Comparison of ENCODE assay signal across 23 cellular contexts in the genomic region with DNA sequence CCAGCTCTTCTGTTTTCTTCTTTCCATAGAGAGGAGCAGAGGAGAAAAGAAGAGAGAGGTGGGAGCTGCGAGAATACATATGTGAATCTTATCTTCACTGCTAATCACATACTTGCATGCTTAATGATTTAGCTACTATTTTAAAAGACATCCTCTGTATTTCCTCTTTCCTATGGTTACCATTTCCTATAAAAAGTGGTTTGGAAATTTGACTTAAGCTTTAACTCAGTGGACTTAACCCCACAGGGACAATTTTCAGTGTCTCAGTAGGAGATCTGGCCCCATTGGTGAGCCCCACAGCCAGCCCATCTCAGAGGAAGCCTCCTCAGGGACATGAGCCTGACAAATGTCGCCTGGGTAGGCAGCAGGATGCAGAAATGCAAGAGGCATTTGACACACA.
"Had no signal": no experiment of that assay in that cellular context is flagged by ENCODE, and none has a peak within 500 bp of the region (broad histone marks: within the 10 kb centered on the region; RNA-seq: fewer than 3 reads in every experiment).

No MANE protein-coding gene starts in this region.

- H3K4me1 ChIP-seq: colonic mucosa, foreskin keratinocyte, thyroid gland had no signal

- H3K4me3 Mint-ChIP-seq: natural killer cell; neural progenitor cell; stimulated activated effector memory CD8-positive, alpha-beta T cell treated with anti-CD3 and anti-CD28 coated beads, Interleukin-12 subunit alpha, Interleukin-12 subunit beta, amount 100 ng/mL, for 72 hours; type B pancreatic cell had no signal

- H3K27ac Mint-ChIP-seq: natural killer cell; neural progenitor cell; progenitor cell of endocrine pancreas; stimulated activated effector memory CD8-positive, alpha-beta T cell treated with anti-CD3 and anti-CD28 coated beads, Interleukin-12 subunit alpha, Interleukin-12 subunit beta, amount 100 ng/mL, for 72 hours; type B pancreatic cell had no signal

- H3K27ac ChIP-seq: colonic mucosa, foreskin keratinocyte, heart left ventricle, neural progenitor cell, ovary, suprapubic skin, thyroid gland, uterus had no signal

- H3K36me3 Mint-ChIP-seq: natural killer cell; neural progenitor cell; stimulated activated effector memory CD8-positive, alpha-beta T cell treated with anti-CD3 and anti-CD28 coated beads, Interleukin-12 subunit alpha, Interleukin-12 subunit beta, amount 100 ng/mL, for 72 hours; type B pancreatic cell had no signal

- H3K4me1 Mint-ChIP-seq: natural killer cell; stimulated activated effector memory CD8-positive, alpha-beta T cell treated with anti-CD3 and anti-CD28 coated beads, Interleukin-12 subunit alpha, Interleukin-12 subunit beta, amount 100 ng/mL, for 72 hours had no signal

- H3K9me3 Mint-ChIP-seq: natural killer cell; stimulated activated effector memory CD8-positive, alpha-beta T cell treated with anti-CD3 and anti-CD28 coated beads, Interleukin-12 subunit alpha, Interleukin-12 subunit beta, amount 100 ng/mL, for 72 hours; type B pancreatic cell had no signal

- H3K27me3 Mint-ChIP-seq: type B pancreatic cell had no signal

- H3K27me3 ChIP-seq: colonic mucosa, foreskin keratinocyte, heart left ventricle, neural progenitor cell, ovary, suprapubic skin, thyroid gland, uterus had no signal

- H3K36me3 ChIP-seq: colonic mucosa, heart left ventricle, neural progenitor cell, ovary, suprapubic skin, thyroid gland, uterus had no signal

- H3K4me3 ChIP-seq: colonic mucosa, heart left ventricle, neural progenitor cell, ovary, smooth muscle cell, suprapubic skin, thyroid gland, uterus had no signal

- ATAC-seq: foreskin keratinocyte; heart left ventricle; left lobe of liver; natural killer cell; right cardiac atrium; stimulated activated effector memory CD8-positive, alpha-beta T cell treated with anti-CD3 and anti-CD28 coated beads, Interleukin-12 subunit alpha, Interleukin-12 subunit beta, amount 100 ng/mL, for 72 hours; stimulated activated naive CD8-positive, alpha-beta T cell treated with anti-CD3 and anti-CD28 coated beads, Interleukin-15, Interleukin-2, amounts not matched to agents 100 U/mL and 50 U/mL, for 24 hours had no signal

- DNase-seq: colonic mucosa; dermis blood vessel endothelial cell; erythroblast; foreskin keratinocyte; heart left ventricle; hippocampal formation; mammary epithelial cell; natural killer cell; nucleus accumbens; ovary; right cardiac atrium; stimulated activated CD4-positive, alpha-beta T cell treated with anti-CD3 and anti-CD28 coated beads, Interleukin-4, amount 100 ng/mL, for 1 hour; stimulated activated CD8-positive, alpha-beta memory T cell treated with anti-CD3 and anti-CD28 coated beads, Interleukin-4, amount 100 ng/mL, for 48 hours; stimulated activated naive CD8-positive, alpha-beta T cell treated with anti-CD3 and anti-CD28 coated beads, Interleukin-15, Interleukin-2, amounts not matched to agents 100 U/mL and 50 U/mL, for 24 hours; thyroid gland; uterus had no signal

- H3K9me3 ChIP-seq: colonic mucosa, heart left ventricle, ovary, suprapubic skin, thyroid gland, uterus had no signal
